11 cellular contexts compared by ENCODE assay signal in the genomic region with DNA sequence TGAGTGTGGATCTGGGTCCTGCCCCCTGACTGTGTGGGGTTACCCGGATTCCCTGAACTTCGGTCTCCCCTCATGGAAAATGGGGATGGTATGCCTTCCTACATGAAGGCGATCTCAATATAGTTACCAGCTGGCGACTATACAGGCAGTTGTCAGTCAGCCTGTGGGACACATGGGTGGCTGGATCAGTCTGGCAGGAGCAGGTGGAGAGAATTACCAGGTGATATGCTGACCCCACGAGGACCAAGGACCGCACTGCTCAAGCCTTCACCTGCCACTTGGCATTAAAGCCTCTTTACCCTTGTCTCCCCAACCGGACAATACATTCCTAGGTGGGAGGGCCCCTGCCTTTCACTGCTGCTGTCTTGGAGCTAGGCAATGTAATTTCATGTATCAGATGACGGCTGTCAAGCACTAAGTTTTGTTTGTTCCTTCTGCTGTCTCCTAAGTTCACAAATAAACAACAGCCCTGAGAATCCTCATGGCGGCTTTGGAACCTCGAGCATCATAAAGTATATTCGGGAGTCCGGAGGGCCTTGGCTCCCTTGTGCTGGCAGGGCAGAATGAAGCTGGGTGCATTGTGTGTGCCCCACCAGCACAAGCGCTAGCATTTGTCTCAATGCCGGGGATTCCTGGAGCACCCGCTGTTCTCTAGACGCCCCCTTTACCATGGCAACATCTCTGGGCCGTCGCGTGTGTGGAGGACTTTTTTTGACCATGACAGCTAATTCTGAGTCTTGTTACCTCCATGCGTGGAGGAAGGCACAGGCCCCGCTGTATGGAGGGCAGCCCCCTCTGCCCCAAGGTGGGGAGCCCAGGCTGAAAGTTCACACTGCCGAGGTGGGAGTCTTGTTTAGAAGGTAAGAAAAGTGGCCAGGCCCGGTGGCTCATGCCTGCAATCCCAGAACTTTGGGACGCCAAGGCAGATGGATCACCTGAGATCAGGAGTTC.
"Had no signal": no experiment of that assay in that cellular context is flagged by ENCODE, and none has a peak within 500 bp of the region (broad histone marks: within the 10 kb centered on the region; RNA-seq: fewer than 3 reads in every experiment).

No MANE protein-coding gene starts in this region.

- H3K4me1 Mint-ChIP-seq: immature natural killer cell had no signal

- H3K4me3 Mint-ChIP-seq: immature natural killer cell; memory B cell; natural killer cell treated with Interleukin-12 subunit alpha and Interleukin-12 subunit beta and Interleukin-15 and Interleukin-18, amount 100 ng/mL, for 72 hours had no signal

- H3K27ac ChIP-seq: esophagus squamous epithelium, left ventricle myocardium inferior, lower lobe of right lung, skin epidermis, stomach had no signal

- H3K9me3 ChIP-seq: esophagus squamous epithelium, left ventricle myocardium inferior, lower lobe of right lung, stomach had no signal

- DNase-seq: esophagus squamous epithelium; kidney; left cardiac atrium; left ventricle myocardium inferior; lower lobe of right lung; stimulated activated CD4-positive, alpha-beta T cell treated with anti-CD3 and anti-CD28 coated beads, Interleukin-12 subunit alpha, Interleukin-12 subunit beta, amount 100 ng/mL, for 4 hours; stomach had no signal

- H3K4me3 ChIP-seq: esophagus squamous epithelium, left ventricle myocardium inferior, lower lobe of right lung, skin epidermis, stomach had no signal

- H3K4me1 ChIP-seq: esophagus squamous epithelium, lower lobe of right lung had no signal

- H3K9me3 Mint-ChIP-seq: immature natural killer cell; memory B cell; natural killer cell treated with Interleukin-12 subunit alpha and Interleukin-12 subunit beta and Interleukin-15 and Interleukin-18, amount 100 ng/mL, for 72 hours had no signal

- H3K27me3 Mint-ChIP-seq: natural killer cell treated with Interleukin-12 subunit alpha and Interleukin-12 subunit beta and Interleukin-15 and Interleukin-18, amount 100 ng/mL, for 72 hours had no signal

- H3K36me3 ChIP-seq: esophagus squamous epithelium, left ventricle myocardium inferior, lower lobe of right lung, stomach had no signal

- H3K36me3 Mint-ChIP-seq: immature natural killer cell; memory B cell; natural killer cell treated with Interleukin-12 subunit alpha and Interleukin-12 subunit beta and Interleukin-15 and Interleukin-18, amount 100 ng/mL, for 72 hours had no signal

- H3K27ac Mint-ChIP-seq: immature natural killer cell; memory B cell; natural killer cell treated with Interleukin-12 subunit alpha and Interleukin-12 subunit beta and Interleukin-15 and Interleukin-18, amount 100 ng/mL, for 72 hours had no signal

- ATAC-seq: natural killer cell treated with Interleukin-12 subunit alpha and Interleukin-12 subunit beta and Interleukin-15 and Interleukin-18, amount 100 ng/mL, for 72 hours had no signal

- H3K27me3 ChIP-seq: esophagus squamous epithelium had no signal
